ENCODE assay signal across 24 cellular contexts in genomic region chr3:94513600-94513999, GRCh38.
"Had no signal": no experiment of that assay in that cellular context is flagged by ENCODE, and none has a peak within 500 bp of the region (broad histone marks: within the 10 kb centered on the region; RNA-seq: fewer than 3 reads in every experiment).

No MANE protein-coding gene starts in this region.

- ATAC-seq: activated CD8-positive, alpha-beta memory T cell treated with anti-CD3 and anti-CD28 coated beads, Interleukin-2, amount 10 ng/mL, durations not matched to agents 7 days and 5 days; activated naive CD8-positive, alpha-beta T cell treated with anti-CD3 and anti-CD28 coated beads, Interleukin-2, amount 50 U/mL, for 24 hours; left lung; sciatic nerve; stimulated activated naive B cell treated with anti-CD40 and anti-IgM and Interleukin-4, amounts not matched to agents 10 μg/mL and 1 μg/mL and 100 μg/mL, for 72 hours had no signal

- H3K4me1 ChIP-seq: esophagus muscularis mucosa, left lung, testis, uterus had no signal

- H3K4me2 ChIP-seq: hepatocyte had no signal

- H3K36me3 ChIP-seq: esophagus muscularis mucosa, left lung, uterus had no signal

- H3K4me3 ChIP-seq: coronary artery, esophagus muscularis mucosa, hepatocyte, left lung, lung, testis, uterus had no signal

- H3K27ac ChIP-seq: coronary artery, esophagus muscularis mucosa, hepatocyte, left lung, testis, uterus had no signal

- H3K79me2 ChIP-seq: hepatocyte had no signal

- H3K9me3 ChIP-seq: esophagus muscularis mucosa, left lung, testis, uterus had no signal

- DNase-seq: activated CD4-positive, alpha-beta memory T cell treated with anti-CD3 and anti-CD28 coated beads, Interleukin-2, amount 10 ng/mL, durations not matched to agents 7 days and 5 days; activated CD4-positive, alpha-beta T cell treated with anti-CD3 and anti-CD28 coated beads, Interleukin-2, amount 10 ng/mL, durations not matched to agents 24 days and 14 days; activated CD8-positive, alpha-beta memory T cell treated with anti-CD3 and anti-CD28 coated beads, Interleukin-2, amount 10 ng/mL, durations not matched to agents 7 days and 5 days; activated effector memory CD4-positive, alpha-beta T cell treated with anti-CD3 and anti-CD28 coated beads, Interleukin-2, amount 50 U/mL, for 16 hours; activated naive CD4-positive, alpha-beta T cell treated with anti-CD3 and anti-CD28 coated beads, Interleukin-2, amount 10 ng/mL, durations not matched to agents 7 days and 5 days; activated naive CD8-positive, alpha-beta T cell treated with anti-CD3 and anti-CD28 coated beads, Interleukin-2, amount 50 U/mL, for 24 hours; activated T-cell treated with anti-CD3 and anti-CD28 coated beads for 4 hours; cerebellar nuclear complex; glutamatergic neuron; immature natural killer cell; left lung; naive B cell; posterior cingulate gyrus; small intestine; stimulated activated CD4-positive, alpha-beta T cell treated with anti-CD3 and anti-CD28 coated beads, Interleukin-2, amount 100 ng/mL, for 24 hours; stimulated activated naive B cell treated with anti-CD40 and anti-IgM and Interleukin-4, amounts not matched to agents 10 μg/mL and 1 μg/mL and 100 μg/mL, for 72 hours; testis; trophoblast cell; uterus had no signal

- H2AFZ ChIP-seq: hepatocyte had no signal

- H3K27me3 ChIP-seq: esophagus muscularis mucosa, hepatocyte, left lung, testis, uterus had no signal
